ENCODE assay signal across 8 cellular contexts in the genomic region with DNA sequence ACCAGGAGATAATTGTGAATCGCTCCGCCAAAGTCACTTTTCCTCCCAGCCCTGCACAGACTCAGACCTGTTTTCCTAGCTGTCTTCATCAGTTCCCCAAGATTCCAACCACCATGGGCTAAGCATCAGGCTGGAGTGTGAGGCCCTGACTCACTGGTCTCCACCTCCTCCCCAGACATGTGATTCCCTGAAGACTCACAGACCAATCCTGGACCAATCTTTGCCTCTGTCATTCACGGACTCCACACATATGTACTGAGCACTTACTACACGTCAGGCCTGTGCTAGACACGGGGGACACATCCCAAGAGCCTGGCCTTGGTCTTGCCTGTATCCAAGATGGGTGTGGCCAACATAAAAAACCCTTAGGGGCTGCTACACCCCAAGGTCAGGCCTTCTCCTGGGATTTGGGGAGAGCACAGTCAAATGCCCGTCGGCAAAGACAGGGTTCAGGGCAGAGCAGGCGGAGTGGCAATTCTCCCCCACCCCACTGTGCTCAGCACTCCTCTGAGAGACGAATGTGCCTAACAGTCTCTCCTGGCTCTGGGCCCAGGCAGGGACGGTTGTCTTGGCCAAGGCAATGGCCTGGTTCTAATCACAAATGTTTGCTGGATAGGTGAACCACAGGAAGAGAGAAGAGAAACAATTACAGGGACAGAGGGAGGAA. TPM values are rescaled to one million over a fixed set of nuclear protein-coding genes. Genes with fewer than 3 reads are reported as not detected.
DNase-seq lines count a peak whose midpoint lies in the region; TF ChIP-seq lines count a peak whose summit lies in the region.

No MANE protein-coding gene starts in this region.

- no peaks in the 10 kb centered on the region for H3K27me3 ChIP-seq in fibroblast of lung (ENCODE audit: control insufficient read depth, insufficient read depth, low read length)
- no peaks in the 10 kb centered on the region for H3K27me3 ChIP-seq in ovary

- H3K4me3 ChIP-seq in fibroblast of lung (replicated peaks in 1 of 4; ENCODE audit: control extremely low read depth in 1 of 4, insufficient read depth in 1 of 4, low read depth in 3 of 4, low read length in 4 of 4): no peak overlapping the region
- H3K4me3 ChIP-seq in ovary: no peak overlapping the region

- peak overlapping the region; percentile 84 for H3K27ac ChIP-seq in fibroblast of lung (ENCODE audit: insufficient read depth, low read length)
- peak overlapping the region; percentile 28 to 64 for H3K27ac ChIP-seq in ovary

- H3K9me3 ChIP-seq in fibroblast of lung (ENCODE audit: control insufficient read depth, insufficient read depth, low read depth, low read length) (no peaks in the 10 kb centered on the region), ovary (no peaks in the 10 kb centered on the region)

- intact Hi-C loops in ovary (cut with DNase I): no loop called here

- TF ChIP-seq POLR2A in ovary (IDR thresholded peaks at IDR 0.05): no peak

- no peak for TF ChIP-seq EP300 in ovary (IDR thresholded peaks at IDR 0.05)

- no peaks in the 10 kb centered on the region for H4K20me1 ChIP-seq in fibroblast of lung (ENCODE audit: control insufficient read depth, extremely low read depth, insufficient read depth, low read length)

- H3K79me2 ChIP-seq in fibroblast of lung (ENCODE audit: control insufficient read depth, insufficient read depth, low read length): peaks cover 50% of the 10 kb centered on the region

- H2AFZ ChIP-seq in fibroblast of lung (ENCODE audit: low read length): peak overlapping the region; percentile 6

- peak overlapping the region; percentile 42 for H3K4me2 ChIP-seq in fibroblast of lung (ENCODE audit: extremely low read depth, insufficient read depth, low read length)

- WGBS in ovary, 3 donors: 48 to 57% (median 54%) methylated on average over 10 of the region's 10 CpGs

- peak overlapping the region; percentile 10 for H3K9ac ChIP-seq in fibroblast of lung (ENCODE audit: insufficient read depth, low read length)

- DNase-seq in DMS 273 (lab: John Stamatoyannopoulos, UW; ENCODE audit: unreplicated experiment) (peak; percentile 37), DMS 273 treated with DMSO at 0.1 percent for 48 hours (lab: John Stamatoyannopoulos, UW) (no peak), SW480 (ENCODE audit: low spot score) (peak; percentile 51), fibroblast of lung (ENCODE audit: low read depth in 2 of 2) (peak; percentile 79 to 92), ovary (peak in 3 of 5 donors; percentile 41 to 68 (median 63)), NCI-H524 (lab: John Stamatoyannopoulos, UW) (no peak), D341Med (ENCODE audit: low spot score) (no peak)
- DNase-seq in activated CD4-positive, CD25-positive, alpha-beta regulatory T cell treated with anti-CD3 and anti-CD28 coated beads, Interleukin-2, amount 50 U/mL, for 72 hours: no peak

- H3K4me1 ChIP-seq in fibroblast of lung (ENCODE audit: control insufficient read depth, extremely low read depth, insufficient read depth, low read length) (peaks cover 56% of the 10 kb centered on the region), ovary (ENCODE audit: insufficient read depth) (peaks cover 74% of the 10 kb centered on the region)

- H3K36me3 ChIP-seq in fibroblast of lung (ENCODE audit: control insufficient read depth, insufficient read depth, low read length) (peaks cover 1% of the 10 kb centered on the region), ovary (no peaks in the 10 kb centered on the region)

- TF ChIP-seq CTCF in fibroblast of lung (conservative IDR thresholded peaks at IDR 0.05 in 1 of 2, IDR thresholded peaks at IDR 0.05 in 1 of 2; ENCODE audit: low read depth in 1 of 2, low read length in 2 of 2): no peak
- no peak for TF ChIP-seq CTCF in ovary (IDR thresholded peaks at IDR 0.05)

RNA-seq across cellular contexts. Expression of gene EEIG1, which starts 11.9 kb away (rescaled TPM):
- 7.2 and 13.2 TPM in 2 replicates for total RNA-seq in fibroblast of lung
- polyA plus RNA-seq in fibroblast of lung: 12.8 and 21.4 TPM in 2 replicates
- polyA plus RNA-seq in fibroblast of lung (2012): 18.2 and 20.9 TPM in 2 replicates
- polyA minus RNA-seq in fibroblast of lung (ENCODE audit: low replicate concordance): 14.9 and 16.2 TPM in 2 replicates
- total RNA-seq in ovary: 100 to 1,000 TPM in 2 of 7 donors, 10 to 100 TPM in 4, 1 to 10 TPM in 1; 8.6 to 104 (median 76.0) TPM
- 10 to 100 TPM; 17.9 to 20.8 TPM for polyA plus RNA-seq in ovary

RNA-seq across cellular contexts. Expression of gene DPM2, which starts 31.2 kb away (rescaled TPM):
- total RNA-seq in fibroblast of lung (8.5 and 11.7 TPM in 2 replicates), ovary (10 to 100 TPM; 10.6 to 37.1 (median 27.8) TPM)
- polyA plus RNA-seq in fibroblast of lung (24.1 and 36.2 TPM in 2 replicates), ovary (10 to 100 TPM; 22.7 to 27.2 TPM)
- polyA plus RNA-seq in fibroblast of lung (2012): 33.2 and 44.8 TPM in 2 replicates
- 67.0 and 102 TPM in 2 replicates for polyA minus RNA-seq in fibroblast of lung (ENCODE audit: low replicate concordance)

RNA-seq across cellular contexts. Expression of gene PIP5KL1, which starts 38.3 kb away (rescaled TPM):
- total RNA-seq in fibroblast of lung (0.77 and 2.5 TPM in 2 replicates), ovary (1 to 10 TPM in 6 of 7 donors, under 1 TPM in 1; 0.48 to 4.0 (median 2.0) TPM)
- polyA plus RNA-seq in fibroblast of lung (0.84 and 1.9 TPM in 2 replicates), ovary (under 1 TPM; 0.10 to 0.35 TPM)
- 2.0 and 3.6 TPM in 2 replicates for polyA plus RNA-seq in fibroblast of lung (2012)
- polyA minus RNA-seq in fibroblast of lung (ENCODE audit: low replicate concordance): 2.9 TPM in 1 of 2 replicates, not detected in the other

RNA-seq across cellular contexts. Expression of gene ST6GALNAC4, which starts 52.0 kb away (rescaled TPM):
- total RNA-seq in fibroblast of lung (28.1 and 32.6 TPM in 2 replicates), ovary (10 to 100 TPM; 29.5 to 58.4 (median 46.4) TPM)
- polyA plus RNA-seq in fibroblast of lung (16.4 and 18.4 TPM in 2 replicates), ovary (10 to 100 TPM in 1 of 2 donors, 1 to 10 TPM in 1; 2.2 to 34.0 TPM)
- 24.3 and 33.4 TPM in 2 replicates for polyA plus RNA-seq in fibroblast of lung (2012)
- polyA minus RNA-seq in fibroblast of lung (ENCODE audit: low replicate concordance): 33.5 and 37.8 TPM in 2 replicates

Comparison
In these comparisons a context has a peak if more than half of its experiments do, and no peak if none do; other contexts are left out.
1. DNase-seq: peak in DMS 273 (single experiment), SW480 (single experiment), fibroblast of lung (2 of 2) and ovary (3 of 5); none in DMS 273 treated with DMSO at 0.1 percent for 48 hours (single experiment), activated CD4-positive, CD25-positive, alpha-beta regulatory T cell treated with anti-CD3 and anti-CD28 coated beads, Interleukin-2, amount 50 U/mL, for 72 hours (single experiment), NCI-H524 (0 of 2) and D341Med (single experiment).